In genomic region chr6:28135393-28135792, GRCh38 we compare ENCODE assay signal across 8 cellular contexts. TPM values are rescaled to one million over a fixed set of nuclear protein-coding genes. Genes with fewer than 3 reads are reported as not detected.
DNase-seq lines count a peak whose midpoint lies in the region; ATAC-seq and TF ChIP-seq lines count a peak whose summit lies in the region.

No MANE protein-coding gene starts in this region.

- ATAC-seq in sciatic nerve = no peak

- H3K9me3 ChIP-seq in Karpas-422 (ENCODE audit: low read length) (no peaks in the 10 kb centered on the region), neural progenitor cell (ENCODE audit: low read depth) (no peaks in the 10 kb centered on the region)

- H3K36me3 Mint-ChIP-seq in brain (peaks cover 4% of the 10 kb centered on the region), neural progenitor cell (peaks cover 3% of the 10 kb centered on the region)

- H3K4me1 Mint-ChIP-seq in brain (peaks cover 70% of the 10 kb centered on the region), neural progenitor cell (peaks cover 28% of the 10 kb centered on the region)

- H3K27me3 Mint-ChIP-seq in brain = peaks cover 18% of the 10 kb centered on the region
- H3K27me3 Mint-ChIP-seq in neural progenitor cell (ENCODE audit: insufficient read depth, low read depth) = peaks cover 11% of the 10 kb centered on the region

- DNase-seq in NCI-H2227 treated with DMSO at 0.1 percent for 48 hours (lab: John Stamatoyannopoulos, UW) (peak; percentile 37), NCI-H2227 (lab: John Stamatoyannopoulos, UW; ENCODE audit: unreplicated experiment) (no peak), Karpas-422 (peak; percentile 70), neural progenitor cell (ENCODE audit: low spot score) (no peak), NCI-H1048 (lab: John Stamatoyannopoulos, UW) (no peak), kidney tubule cell (ENCODE audit: low spot score) (no peak), sciatic nerve (ENCODE audit: low spot score) (no peak)

- peak overlapping the region; percentile 82 for H3K4me2 ChIP-seq in Karpas-422 (ENCODE audit: low read depth, low read length, poor library complexity, severe bottlenecking)
- peak overlapping the region; percentile 95 for H3K4me2 ChIP-seq in neural progenitor cell

- H3K36me3 ChIP-seq in Karpas-422 (ENCODE audit: insufficient read depth, low read length) (peaks cover 8% of the 10 kb centered on the region; the same call in 1 of the 2 replicates), neural progenitor cell (peaks cover 6% of the 10 kb centered on the region)

- H3K9me3 Mint-ChIP-seq in brain = no peaks in the 10 kb centered on the region
- H3K9me3 Mint-ChIP-seq in neural progenitor cell = no peaks in the 10 kb centered on the region

- H3K79me2 ChIP-seq in Karpas-422 (ENCODE audit: low read length) (peaks cover 76% of the 10 kb centered on the region), neural progenitor cell (ENCODE audit: low read depth) (peaks cover 63% of the 10 kb centered on the region)

- peak overlapping the region; percentile 89 for H3K4me3 ChIP-seq in Karpas-422 (ENCODE audit: low read length)
- peak overlapping the region; percentile 71 for H3K4me3 ChIP-seq in neural progenitor cell

- H3K27ac ChIP-seq in Karpas-422 (ENCODE audit: low read length) (peak overlapping the region; percentile 84), neural progenitor cell (no peak overlapping the region)

- H3K4me3 Mint-ChIP-seq in brain (peak overlapping the region; percentile 91 to 97 (median 97)), neural progenitor cell (peak overlapping the region; percentile 94)

- H3K9ac ChIP-seq in Karpas-422 (ENCODE audit: low read length) = peak overlapping the region; percentile 85
- H3K9ac ChIP-seq in neural progenitor cell = peak overlapping the region; percentile 61

- no peaks in the 10 kb centered on the region for H3K27me3 ChIP-seq in Karpas-422 (ENCODE audit: low read length)
- peaks cover 24% of the 10 kb centered on the region for H3K27me3 ChIP-seq in neural progenitor cell

- TF ChIP-seq CTCF in brain (conservative IDR thresholded peaks at IDR 0.05) = no peak
- TF ChIP-seq CTCF in neural progenitor cell (IDR thresholded peaks at IDR 0.05) = no peak

- H2AFZ ChIP-seq in Karpas-422 (ENCODE audit: low read length) (0 out of 2 replicates have a peak overlapping the region, but pooled peaks have one; percentile 12), neural progenitor cell (replicated peaks) (no peak overlapping the region)

- H3K4me1 ChIP-seq in Karpas-422 (ENCODE audit: low read length) (peaks cover 45% of the 10 kb centered on the region), neural progenitor cell (peaks cover 13% of the 10 kb centered on the region)

- H4K20me1 ChIP-seq in Karpas-422 (ENCODE audit: insufficient read depth, low read depth, low read length) (no peaks in the 10 kb centered on the region), neural progenitor cell (ENCODE audit: low read depth) (peaks cover 29% of the 10 kb centered on the region)

- no peaks in the 10 kb centered on the region for H3K9me2 ChIP-seq in Karpas-422 (replicated peaks; ENCODE audit: insufficient read depth, low read length)

- H3F3A ChIP-seq in neural progenitor cell (ENCODE audit: low read depth) = peaks cover 30% of the 10 kb centered on the region

- peak overlapping the region; percentile 95 to 99 (median 99) for H3K27ac Mint-ChIP-seq in brain
- H3K27ac Mint-ChIP-seq in neural progenitor cell = no peak overlapping the region

- intact Hi-C loops in sciatic nerve (cut with DNase I) = no loop called here

RNA-seq across cellular contexts. Expression of gene ZKSCAN8, which starts 6.3 kb away (rescaled TPM):
- 30.0 and 48.9 TPM in 2 replicates for total RNA-seq in Karpas-422 (2014; rRNA removed; shearing (Covaris generic); ENCODE audit: low replicate concordance)
- polyA plus RNA-seq in brain (ENCODE audit: insufficient read depth, low read depth, low replicate concordance) = 15.2 TPM
- total RNA-seq in neural progenitor cell (ENCODE audit: low replicate concordance) (42.7 and 43.1 TPM in 2 replicates), sciatic nerve (31.9 TPM)

RNA-seq across cellular contexts. Expression of gene ZSCAN16, which starts 11.0 kb away (rescaled TPM):
- 4.8 and 5.9 TPM in 2 replicates for total RNA-seq in Karpas-422 (2014; rRNA removed; shearing (Covaris generic); ENCODE audit: low replicate concordance)
- 14.9 TPM for polyA plus RNA-seq in brain (ENCODE audit: insufficient read depth, low read depth, low replicate concordance)
- total RNA-seq in neural progenitor cell (ENCODE audit: low replicate concordance) (8.4 and 17.7 TPM in 2 replicates), sciatic nerve (4.1 TPM)

RNA-seq across cellular contexts. Expression of gene ZNF165, which starts 55.0 kb away (rescaled TPM):
- total RNA-seq in Karpas-422 (2014; rRNA removed; shearing (Covaris generic); ENCODE audit: low replicate concordance) = 0.26 and 1.6 TPM in 2 replicates
- polyA plus RNA-seq in brain (ENCODE audit: insufficient read depth, low read depth, low replicate concordance) = 1.2 TPM
- total RNA-seq in neural progenitor cell (ENCODE audit: low replicate concordance) (1.9 and 2.1 TPM in 2 replicates), sciatic nerve (1.2 TPM)

Comparison
In these comparisons a context has a peak if more than half of its experiments do, and no peak if none do; other contexts are left out.
1. DNase-seq: peak in NCI-H2227 treated with DMSO at 0.1 percent for 48 hours (single experiment) and Karpas-422 (single experiment); none in NCI-H2227 (single experiment), neural progenitor cell (single experiment), NCI-H1048 (single experiment), kidney tubule cell (single experiment) and sciatic nerve (single experiment).